ENCODE assay signal across 10 cellular contexts in the genomic region with DNA sequence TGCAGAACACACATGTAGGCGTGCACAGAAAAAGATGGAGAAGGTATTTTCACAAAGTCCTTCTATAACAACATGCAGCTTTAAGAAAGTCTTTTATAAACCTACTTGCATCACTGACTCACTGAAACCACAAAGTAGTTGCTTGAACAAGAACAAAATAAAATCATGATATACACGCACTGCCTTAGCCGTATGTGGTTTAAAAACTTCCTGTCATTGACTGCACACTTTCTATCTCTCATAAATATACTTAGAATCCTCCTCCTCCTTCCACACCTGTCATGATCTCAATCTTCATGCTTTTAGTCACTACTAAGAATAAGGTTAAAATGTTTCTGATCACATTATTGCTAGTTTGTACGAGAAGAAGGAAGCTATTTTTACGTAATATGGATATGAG. TPM values are rescaled to one million over a fixed set of nuclear protein-coding genes. Genes with fewer than 3 reads are reported as not detected.
DNase-seq lines count a peak whose midpoint lies in the region; ATAC-seq, FAIRE-seq and TF ChIP-seq lines count a peak whose summit lies in the region.
"Had no signal": no experiment of that assay in that cellular context is flagged by ENCODE, and none has a peak within 500 bp of the region (broad histone marks: within the 10 kb centered on the region; RNA-seq: fewer than 3 reads in every experiment).

No MANE protein-coding gene starts in this region.

- H3K4me1 ChIP-seq in small intestine (ENCODE audit: control insufficient read depth in 2 of 2, insufficient read depth in 1 of 2, low read depth in 1 of 2, low read length in 1 of 2) (no peaks in the 10 kb centered on the region), upper lobe of right lung (no peaks in the 10 kb centered on the region)

- 68 to 77% (median 68%) methylated on average over 5 of the region's 5 CpGs for WGBS in small intestine, 3 donors

- no peak overlapping the region for H3K4me3 ChIP-seq in small intestine (ENCODE audit: low read depth in 1 of 2, low read length in 2 of 2)
- H3K4me3 ChIP-seq in upper lobe of right lung, result no peak overlapping the region
- H3K4me3 ChIP-seq: SJSA1 had no signal

- H3K27me3 ChIP-seq in small intestine (ENCODE audit: control insufficient read depth in 2 of 2, insufficient read depth in 2 of 2, low read length in 2 of 2) (no peaks in the 10 kb centered on the region), upper lobe of right lung (no peaks in the 10 kb centered on the region)
- H3K27me3 ChIP-seq: SJSA1 had no signal

- H3K27ac Mint-ChIP-seq in activated CD4-positive, alpha-beta memory T cell treated with anti-CD3 and anti-CD28 coated beads, Interleukin-2, amount 10 ng/mL, durations not matched to agents 7 days and 5 days, result peak overlapping the region; percentile 58

- intact Hi-C loops in upper lobe of right lung (cut with DNase I), result no loop called here

- CTCF ChIA-PET in activated CD4-positive, alpha-beta memory T cell treated with anti-CD3 and anti-CD28 coated beads, Interleukin-2, amount 10 ng/mL, durations not matched to agents 7 days and 5 days (lab: Charles Lee), result no interaction called here

- peak; percentile 4 for DNase-seq in activated gamma-delta T cell treated with Interleukin-2 at 50 U/mL for 16 hours
- no peak for DNase-seq in activated gamma-delta T cell (lab: John Stamatoyannopoulos, UW)
- no peak for DNase-seq in activated CD4-positive, alpha-beta memory T cell treated with anti-CD3 and anti-CD28 coated beads, Interleukin-2, amount 10 ng/mL, durations not matched to agents 7 days and 5 days
- DNase-seq in small intestine, result peak; percentile 43
- DNase-seq in NCI-H2227 (lab: John Stamatoyannopoulos, UW; ENCODE audit: unreplicated experiment), result no peak
- no peak for DNase-seq in upper lobe of right lung
- no peak for DNase-seq in cerebellar nuclear complex (lab: John Stamatoyannopoulos, UW)
- DNase-seq: Calu3 had no signal

- no peaks in the 10 kb centered on the region for H3K27me3 Mint-ChIP-seq in activated CD4-positive, alpha-beta memory T cell treated with anti-CD3 and anti-CD28 coated beads, Interleukin-2, amount 10 ng/mL, durations not matched to agents 7 days and 5 days

- no peak for TF ChIP-seq CTCF in upper lobe of right lung (IDR thresholded peaks at IDR 0.05)

- peaks cover 0 to 4% of the 10 kb centered on the region in 2 donors for H3K36me3 ChIP-seq in small intestine (ENCODE audit: control insufficient read depth in 2 of 2, insufficient read depth in 2 of 2, low read length in 2 of 2)
- H3K36me3 ChIP-seq in upper lobe of right lung, result peaks cover 45% of the 10 kb centered on the region

- no peak overlapping the region for H3K27ac ChIP-seq in small intestine (ENCODE audit: low read depth in 1 of 2, low read length in 1 of 2)
- no peak overlapping the region for H3K27ac ChIP-seq in upper lobe of right lung
- H3K27ac ChIP-seq: SJSA1 had no signal

- H3K9me3 Mint-ChIP-seq in activated CD4-positive, alpha-beta memory T cell treated with anti-CD3 and anti-CD28 coated beads, Interleukin-2, amount 10 ng/mL, durations not matched to agents 7 days and 5 days, result no peaks in the 10 kb centered on the region

- POLR2A ChIA-PET in activated CD4-positive, alpha-beta memory T cell treated with anti-CD3 and anti-CD28 coated beads, Interleukin-2, amount 10 ng/mL, durations not matched to agents 7 days and 5 days (lab: Charles Lee), result interaction anchor here (0.7 to 1.6 kb wide), 7 partner anchors 9 to 235 kb away, joined by 3 to 11 read pairs (median 3); partner anchors contain the start of gene RAD51AP1

- no peak for FAIRE-seq in small intestine (lab: Jason Lieb, UNC)

- H3K4me3 Mint-ChIP-seq in activated CD4-positive, alpha-beta memory T cell treated with anti-CD3 and anti-CD28 coated beads, Interleukin-2, amount 10 ng/mL, durations not matched to agents 7 days and 5 days, result peak overlapping the region; percentile 2

- peaks cover 24% of the 10 kb centered on the region for H3K4me1 Mint-ChIP-seq in activated CD4-positive, alpha-beta memory T cell treated with anti-CD3 and anti-CD28 coated beads, Interleukin-2, amount 10 ng/mL, durations not matched to agents 7 days and 5 days

- H3K9me3 ChIP-seq in small intestine (ENCODE audit: control insufficient read depth, low read depth) (no peaks in the 10 kb centered on the region), upper lobe of right lung (no peaks in the 10 kb centered on the region)
- H3K9me3 ChIP-seq: SJSA1 had no signal

- H3K36me3 Mint-ChIP-seq in activated CD4-positive, alpha-beta memory T cell treated with anti-CD3 and anti-CD28 coated beads, Interleukin-2, amount 10 ng/mL, durations not matched to agents 7 days and 5 days (ENCODE audit: low read depth), result peaks cover 21% of the 10 kb centered on the region

- peak; percentile 83 for ATAC-seq in HG02973 (IDR thresholded peaks at IDR 0.05; ENCODE audit: unreplicated experiment)
- ATAC-seq in upper lobe of right lung, result no peak

RNA-seq across cellular contexts. Expression of gene RAD51AP1, which starts 31.8 kb away (rescaled TPM):
- 10 to 100 TPM; 43.5 to 45.6 TPM for total RNA-seq in activated CD4-positive, alpha-beta memory T cell treated with anti-CD3 and anti-CD28 coated beads, Interleukin-2, amount 10 ng/mL, durations not matched to agents 7 days and 5 days
- 10 to 100 TPM in 1 of 3 donors, 1 to 10 TPM in 2; 1.4 to 11.9 (median 1.6) TPM for polyA plus RNA-seq in small intestine
- 0.84 TPM for total RNA-seq in upper lobe of right lung

RNA-seq across cellular contexts. Expression of gene DYRK4, which starts 55.1 kb away (rescaled TPM):
- 10 to 100 TPM; 22.9 to 24.4 TPM for total RNA-seq in activated CD4-positive, alpha-beta memory T cell treated with anti-CD3 and anti-CD28 coated beads, Interleukin-2, amount 10 ng/mL, durations not matched to agents 7 days and 5 days
- 10 to 100 TPM; 23.7 to 28.9 (median 28.9) TPM for polyA plus RNA-seq in small intestine
- total RNA-seq in upper lobe of right lung, result 30.1 TPM

Comparison
In these comparisons a context has a peak if more than half of its experiments do, and no peak if none do; other contexts are left out.
1. DNase-seq: peak in activated gamma-delta T cell treated with Interleukin-2 at 50 U/mL for 16 hours (single experiment) and small intestine (single experiment); none in activated gamma-delta T cell (single experiment), activated CD4-positive, alpha-beta memory T cell treated with anti-CD3 and anti-CD28 coated beads, Interleukin-2, amount 10 ng/mL, durations not matched to agents 7 days and 5 days (single experiment), NCI-H2227 (single experiment), upper lobe of right lung (single experiment) and cerebellar nuclear complex (0 of 2).
2. RNA of gene RAD51AP1, which starts 31.8 kb away (total RNA-seq): 43.5 to 45.6 TPM in activated CD4-positive, alpha-beta memory T cell treated with anti-CD3 and anti-CD28 coated beads, Interleukin-2, amount 10 ng/mL, durations not matched to agents 7 days and 5 days; 0.84 TPM in upper lobe of right lung (single experiment); every median in the first group is over 10 times any median in the second.